In genomic region chrX:119398974-119399771, GRCh38 we compare ENCODE assay signal across 1 cellular context.
TF ChIP-seq lines count a peak whose summit lies in the region.

Gene SLC25A43, plus strand, starts transcription at chrX:119399336. Its CDS starts 68 bp downstream, at chrX:119399404.

TF ChIP-seq in K562, 482 proteins besides CTCF, POLR2A, EP300 and RAD21 (continued from another document and continues in another):
- no peak for TF ChIP-seq IRF9 (tag; IDR thresholded peaks at IDR 0.05)
- no peak for TF ChIP-seq ZNF282 (CRISPR knock-in tag; IDR thresholded peaks at IDR 0.05)
- TF ChIP-seq ATF3 (IDR thresholded peaks at IDR 0.05) = no peak
- TF ChIP-seq ATF3 (CRISPR knock-in tag; conservative IDR thresholded peaks at IDR 0.05) = no peak
- no peak for TF ChIP-seq NBN (IDR thresholded peaks at IDR 0.05; ENCODE audit: low read depth)
- TF ChIP-seq ZC3H11A (IDR thresholded peaks at IDR 0.05; ENCODE audit: low read depth, low read length) = no peak
- no peak for TF ChIP-seq PRMT5 (CRISPR knock-in tag; IDR thresholded peaks at IDR 0.05)
- 0 out of 2 replicates have a peak, but pooled peaks have one; percentile 12 for TF ChIP-seq E2F3 (CRISPR knock-in tag; IDR thresholded peaks at IDR 0.05)
- peak; percentile 52 for TF ChIP-seq KDM5B (IDR thresholded peaks at IDR 0.05; ENCODE audit: insufficient replicate concordance, low read depth, low read length)
- TF ChIP-seq ZNF395 (CRISPR knock-in tag; IDR thresholded peaks at IDR 0.05) = no peak
- no peak for TF ChIP-seq THRAP3 (IDR thresholded peaks at IDR 0.05; ENCODE audit: borderline replicate concordance)
- TF ChIP-seq CREM (IDR thresholded peaks at IDR 0.05; ENCODE audit: low read depth) = no peak
- TF ChIP-seq ZBTB11 (CRISPR knock-in tag; IDR thresholded peaks at IDR 0.05) = no peak
- TF ChIP-seq BCLAF1 (IDR thresholded peaks at IDR 0.05; ENCODE audit: borderline replicate concordance in 1 of 2, control insufficient read depth in 1 of 2, low read depth in 2 of 2, low read length in 1 of 2) = no peak
- TF ChIP-seq CREBBP (IDR thresholded peaks at IDR 0.05; ENCODE audit: low read depth, low read length) = no peak
- TF ChIP-seq ZEB2 (IDR thresholded peaks at IDR 0.05) = no peak
- TF ChIP-seq ZNF609 (CRISPR knock-in tag; IDR thresholded peaks at IDR 0.05; ENCODE audit: borderline replicate concordance) = no peak
- peak; percentile 17 to 41; a peak in 1 of 4 replicates for TF ChIP-seq UBTF (IDR thresholded peaks at IDR 0.05; ENCODE audit: borderline replicate concordance in 1 of 2, low read depth in 2 of 2, low read length in 2 of 2)
- no peak for TF ChIP-seq FOXK1 (CRISPR knock-in tag; IDR thresholded peaks at IDR 0.05; ENCODE audit: borderline replicate concordance)
- TF ChIP-seq CEBPB (tag; IDR thresholded peaks at IDR 0.05) = peak; percentile 31; the same call in 1 of the 2 replicates
- no peak for TF ChIP-seq NCOA1 (IDR thresholded peaks at IDR 0.05; ENCODE audit: low read depth)
- peak; percentile 63; the same call in 1 of the 2 replicates for TF ChIP-seq HNRNPL (IDR thresholded peaks at IDR 0.05; ENCODE audit: low read depth, low read length)
- no peak for TF ChIP-seq BMI1 (IDR thresholded peaks at IDR 0.05; ENCODE audit: low read length)
- TF ChIP-seq MEIS2 (IDR thresholded peaks at IDR 0.05; ENCODE audit: partially characterized antibody) = no peak
- TF ChIP-seq SMARCE1 (IDR thresholded peaks at IDR 0.05) = no peak
- TF ChIP-seq PYGO2 (tag; IDR thresholded peaks at IDR 0.05) = no peak
- TF ChIP-seq FOXP1 (CRISPR knock-in tag; IDR thresholded peaks at IDR 0.05) = 0 out of 2 replicates have a peak, but pooled peaks have one; percentile 65
- TF ChIP-seq CREB1 (IDR thresholded peaks at IDR 0.05) = no peak
- peak; percentile 29; the same call in 1 of the 2 replicates for TF ChIP-seq CREB1 (CRISPR knock-in tag; IDR thresholded peaks at IDR 0.05)
- no peak for TF ChIP-seq ZNF354B (CRISPR knock-in tag; IDR thresholded peaks at IDR 0.05)
- TF ChIP-seq MAFF (IDR thresholded peaks at IDR 0.05; ENCODE audit: low read length) = no peak
- TF ChIP-seq NCOR1 (IDR thresholded peaks at IDR 0.05) = no peak
- no peak for TF ChIP-seq NCOA6 (IDR thresholded peaks at IDR 0.05)
- no peak for TF ChIP-seq MIER1 (IDR thresholded peaks at IDR 0.05; ENCODE audit: low read depth)
- no peak for TF ChIP-seq MBD2 (IDR thresholded peaks at IDR 0.05; ENCODE audit: borderline replicate concordance, low read depth)
- TF ChIP-seq ZBTB17 (CRISPR knock-in tag; IDR thresholded peaks at IDR 0.05) = no peak
- no peak for TF ChIP-seq CHD1 (IDR thresholded peaks at IDR 0.05; ENCODE audit: low read length)
- no peak for TF ChIP-seq DEAF1 (CRISPR knock-in tag; IDR thresholded peaks at IDR 0.05)
- no peak for TF ChIP-seq PCBP2 (IDR thresholded peaks at IDR 0.05; ENCODE audit: low read depth, low read length, poor library complexity, severe bottlenecking)
- no peak for TF ChIP-seq RBM22 (IDR thresholded peaks at IDR 0.05; ENCODE audit: low read depth, low read length, poor library complexity, severe bottlenecking)
- no peak for TF ChIP-seq TBP (optimal IDR thresholded peaks at IDR 0.05; ENCODE audit: low read depth, low read length)
- TF ChIP-seq SMAD4 (CRISPR knock-in tag; conservative IDR thresholded peaks at IDR 0.05) = 0 out of 2 replicates have a peak, but pooled peaks have one; percentile 37
- TF ChIP-seq PHF8 (IDR thresholded peaks at IDR 0.05; ENCODE audit: borderline replicate concordance, low read length) = peak; percentile 72; the same call in 1 of the 2 replicates
- peak in 1 of 2 experiments; percentile 62; a peak in 2 of 4 replicates for TF ChIP-seq MAZ (CRISPR knock-in tag; conservative IDR thresholded peaks at IDR 0.05 in 1 of 2, IDR thresholded peaks at IDR 0.05 in 1 of 2)
- TF ChIP-seq RUNX1 (IDR thresholded peaks at IDR 0.05; ENCODE audit: low read depth) = no peak
- no peak for TF ChIP-seq HIVEP1 (CRISPR knock-in tag; IDR thresholded peaks at IDR 0.05)
- no peak for TF ChIP-seq ZNF79 (CRISPR knock-in tag; IDR thresholded peaks at IDR 0.05; ENCODE audit: low read depth)
